Comparison of ENCODE assay signal across 14 cellular contexts in genomic region chr15:63818628-63819027, GRCh38. TPM values are rescaled to one million over a fixed set of nuclear protein-coding genes. Genes with fewer than 3 reads are reported as not detected.
DNase-seq lines count a peak whose midpoint lies in the region; ATAC-seq, FAIRE-seq and TF ChIP-seq lines count a peak whose summit lies in the region.
"Had no signal": no experiment of that assay in that cellular context is flagged by ENCODE, and none has a peak within 500 bp of the region (broad histone marks: within the 10 kb centered on the region; RNA-seq: fewer than 3 reads in every experiment).

No MANE protein-coding gene starts in this region.

- DNase-seq in A549 (ENCODE audit: low read depth in 1 of 2, low spot score in 1 of 2), result no peak
- no peak for DNase-seq in CD4-positive, alpha-beta T cell
- DNase-seq in T-cell, result no peak
- DNase-seq in hepatocyte (ENCODE audit: low spot score), result no peak
- no peak for DNase-seq in HCEC 1CT
- DNase-seq in spleen, result no peak
- DNase-seq: GOT3, NCI-H1436, NCI-H1930, NCI-H345 had no signal

- FAIRE-seq in A549 (lab: Jason Lieb, UNC), result peak; percentile 39

- no peak for TF ChIP-seq RAD21 in A549 (conservative IDR thresholded peaks at IDR 0.05 in 1 of 2, IDR thresholded peaks at IDR 0.05 in 1 of 2)

- no peaks in the 10 kb centered on the region for H3K36me3 ChIP-seq in hepatocyte (replicated peaks; ENCODE audit: insufficient read depth, low read depth)
- H3K36me3 ChIP-seq in spleen, result no peaks in the 10 kb centered on the region

- H3K79me2 ChIP-seq in hepatocyte, result peaks cover 100% of the 10 kb centered on the region

- no peak for ATAC-seq in A549
- no peak for ATAC-seq in CD4-positive, alpha-beta T cell (ENCODE audit: poor library complexity)
- peak in 2 of 4 experiments; percentile 41 to 56 for ATAC-seq in T-cell (replicated peaks in 1 of 4)
- no peak for ATAC-seq in HG02885 (IDR thresholded peaks at IDR 0.05; ENCODE audit: poor library complexity, unreplicated experiment)
- no peak for ATAC-seq in GM18861 (IDR thresholded peaks at IDR 0.05; ENCODE audit: unreplicated experiment)

- H3K4me1 ChIP-seq in A549 (no peaks in the 10 kb centered on the region; the same call in 2 of the 3 replicates), hepatocyte (ENCODE audit: insufficient read depth) (no peaks in the 10 kb centered on the region), spleen (peaks cover 34 to 100% (median 86%) of the 10 kb centered on the region in 6 donors)

- intact Hi-C loops in CD4-positive, alpha-beta T cell (cut with DNase I, micrococcal nuclease), result loop anchor here in 1 of 2 experiments (5.0 kb wide), 1 partner anchor 36 kb away; no protein-coding TSS in a partner anchor
- intact Hi-C loops in spleen (cut with DNase I; ENCODE audit: low total_unique reads), result no loop called here

- H3K4me2 ChIP-seq in A549, result no peak overlapping the region
- peak overlapping the region; percentile 11 for H3K4me2 ChIP-seq in hepatocyte
- H3K4me2 ChIP-seq: KMS-11 had no signal

- H3K27ac ChIP-seq in A549 (no peak overlapping the region), hepatocyte (no peak overlapping the region), spleen (peak overlapping the region in 1 of 8 donors; percentile 6)
- no peak overlapping the region for H3K27ac ChIP-seq in CD4-positive, alpha-beta T cell (ENCODE audit: low read depth, low read length)
- H3K27ac ChIP-seq: C4-2B, KMS-11 had no signal

- CTCF ChIA-PET in A549 (lab: Yijun Ruan, JAX) (interaction anchor here (1.3 to 1.8 kb wide), 4 partner anchors 11 to 209 kb away, joined by 3 to 5 read pairs (median 4); no protein-coding TSS in a partner anchor), T-cell (lab: Charles Lee) (interaction anchor here (0.5 to 2.0 kb wide), 6 partner anchors 12 to 586 kb away, joined by 3 to 8 read pairs (median 4); no protein-coding TSS in a partner anchor)
- CTCF ChIA-PET in CD4-positive, alpha-beta T cell (lab: Charles Lee), result interaction anchor here (0.7 to 1.8 kb wide), 5 partner anchors 10 to 254 kb away, joined by 3 to 4 read pairs (median 4); partner anchors contain the start of gene DAPK2

- no peaks in the 10 kb centered on the region for H3K27me3 Mint-ChIP-seq in CD4-positive, alpha-beta T cell
- no peaks in the 10 kb centered on the region for H3K27me3 Mint-ChIP-seq in T-cell

- no peaks in the 10 kb centered on the region for H3K9me2 ChIP-seq in hepatocyte (replicated peaks; ENCODE audit: insufficient read depth)

- no peak overlapping the region for H3K27ac Mint-ChIP-seq in CD4-positive, alpha-beta T cell
- H3K27ac Mint-ChIP-seq in T-cell, result peak overlapping the region; percentile 58 to 69

- peaks cover 48% of the 10 kb centered on the region for H4K20me1 ChIP-seq in hepatocyte (ENCODE audit: insufficient read depth, poor library complexity, severe bottlenecking)

- POLR2A ChIA-PET in A549 (lab: Yijun Ruan, JAX) (no interaction called here), T-cell (lab: Charles Lee) (interaction anchor here in 1 of 2 donors (0.6 to 1.0 kb wide), 2 partner anchors 23 to 39 kb away, joined by 3 to 5 read pairs; no protein-coding TSS in a partner anchor)
- POLR2A ChIA-PET in CD4-positive, alpha-beta T cell (lab: Charles Lee), result interaction anchor here (1.0 to 2.0 kb wide), 8 partner anchors 10 to 228 kb away, joined by 4 to 11 read pairs (median 6); partner anchors contain the start of genes DAPK2 and HERC1

- H3K9me3 ChIP-seq in A549 (no peaks in the 10 kb centered on the region), hepatocyte (ENCODE audit: low read depth) (no peaks in the 10 kb centered on the region), spleen (no peaks in the 10 kb centered on the region)
- H3K9me3 ChIP-seq in CD4-positive, alpha-beta T cell (ENCODE audit: control insufficient read depth, low read length), result no peaks in the 10 kb centered on the region

- TF ChIP-seq POLR2A in A549 (IDR thresholded peaks at IDR 0.05; ENCODE audit: low read length), result no peak
- no peak for TF ChIP-seq POLR2A in spleen (IDR thresholded peaks at IDR 0.05)

- H3K36me3 Mint-ChIP-seq in CD4-positive, alpha-beta T cell (ENCODE audit: low read depth), result peaks cover 3% of the 10 kb centered on the region
- H3K36me3 Mint-ChIP-seq in T-cell, result peaks cover 12% of the 10 kb centered on the region

- peak overlapping the region; percentile 43 for H3K4me3 Mint-ChIP-seq in CD4-positive, alpha-beta T cell
- H3K4me3 Mint-ChIP-seq in T-cell, result peak overlapping the region in 1 of 3 donors; percentile 35

- 89% methylated on average over 2 of the region's 2 CpGs for WGBS in A549 (ENCODE audit: missing lambda C conversion rate)
- WGBS in hepatocyte (ENCODE audit: low lambda C conversion rate, missing lambda C conversion rate), result 86% methylated on average over 2 of the region's 2 CpGs
- 80 to 96% (median 87%) methylated on average over 2 of the region's 2 CpGs for WGBS in spleen, 5 donors

- no peaks in the 10 kb centered on the region for H3K27me3 ChIP-seq in CD4-positive, alpha-beta T cell (ENCODE audit: control insufficient read depth, insufficient read depth, low read length)
- no peaks in the 10 kb centered on the region for H3K27me3 ChIP-seq in hepatocyte
- no peaks in the 10 kb centered on the region for H3K27me3 ChIP-seq in spleen (replicated peaks in 1 of 7)

- no peaks in the 10 kb centered on the region for H3K9me3 Mint-ChIP-seq in CD4-positive, alpha-beta T cell
- H3K9me3 Mint-ChIP-seq in T-cell, result no peaks in the 10 kb centered on the region

- no peak overlapping the region for H2AFZ ChIP-seq in hepatocyte

- TF ChIP-seq EP300 in A549 (IDR thresholded peaks at IDR 0.05), result no peak

- no peak for TF ChIP-seq CTCF in A549 (IDR thresholded peaks at IDR 0.05)
- no peak for TF ChIP-seq CTCF in CD4-positive, alpha-beta T cell (IDR thresholded peaks at IDR 0.05)
- TF ChIP-seq CTCF in hepatocyte (IDR thresholded peaks at IDR 0.05; ENCODE audit: poor library complexity), result no peak
- no peak for TF ChIP-seq CTCF in spleen (IDR thresholded peaks at IDR 0.05 in 8 of 11, conservative IDR thresholded peaks at IDR 0.05 in 3 of 11)

- H3K4me1 Mint-ChIP-seq in CD4-positive, alpha-beta T cell (ENCODE audit: low read depth), result peaks cover 87% of the 10 kb centered on the region
- peaks cover 79 to 97% (median 86%) of the 10 kb centered on the region in 3 donors for H3K4me1 Mint-ChIP-seq in T-cell

- H3K4me3 ChIP-seq in A549 (no peak overlapping the region), hepatocyte (no peak overlapping the region), spleen (no peak overlapping the region)

TF ChIP-seq in A549, 52 proteins besides CTCF, POLR2A, EP300 and RAD21:
- no peak for TF ChIP-seq HDAC2 (IDR thresholded peaks at IDR 0.05)
- TF ChIP-seq CBX2 (IDR thresholded peaks at IDR 0.05; ENCODE audit: borderline replicate concordance, low read depth), result no peak
- no peak for TF ChIP-seq NPAS2 (CRISPR knock-in tag; IDR thresholded peaks at IDR 0.05; ENCODE audit: borderline replicate concordance)
- no peak for TF ChIP-seq PBX3 (IDR thresholded peaks at IDR 0.05)
- no peak for TF ChIP-seq FOSB (CRISPR knock-in tag; IDR thresholded peaks at IDR 0.05)
- no peak for TF ChIP-seq TP53 (CRISPR knock-in tag; IDR thresholded peaks at IDR 0.05)
- no peak for TF ChIP-seq EHF (CRISPR knock-in tag; IDR thresholded peaks at IDR 0.05)

RNA-seq across cellular contexts. Expression of gene HERC1, which starts 15.1 kb away (rescaled TPM):
- polyA plus RNA-seq in A549 (2011; rRNA removed) (24.1 and 34.1 TPM in 2 replicates), A549 (2017; fragmentation: RNase III; extraction: RNeasy Plus Mini Kit Qiagen cat#74134 plus additional on column Dnase treatment) (11.4 to 13.5 TPM (median 12.2 TPM) in 3 replicates), hepatocyte (18.0 and 24.6 TPM in 2 replicates), spleen (10 to 100 TPM; 18.7 to 27.8 (median 18.8) TPM)
- polyA plus RNA-seq in A549 (2012; cell fraction: cytosol; rRNA removed), result 14.1 and 17.5 TPM in 2 replicates
- 48.5 and 62.4 TPM in 2 replicates for polyA plus RNA-seq in A549 (2012; cell fraction: nucleus; rRNA removed)
- polyA minus RNA-seq in A549 (2011; rRNA and poly(A)+ RNA removed), result 83.5 and 87.4 TPM in 2 replicates
- 100 to 1,000 TPM; 400 to 406 TPM for total RNA-seq in CD4-positive, alpha-beta T cell
- total RNA-seq in T-cell (100 to 1,000 TPM; 153 to 271 (median 182) TPM), hepatocyte (70.1 and 86.1 TPM in 2 replicates), spleen (100 to 1,000 TPM; 157 to 203 (median 178) TPM)
